Comparison of ENCODE assay signal across 21 cellular contexts in the genomic region with DNA sequence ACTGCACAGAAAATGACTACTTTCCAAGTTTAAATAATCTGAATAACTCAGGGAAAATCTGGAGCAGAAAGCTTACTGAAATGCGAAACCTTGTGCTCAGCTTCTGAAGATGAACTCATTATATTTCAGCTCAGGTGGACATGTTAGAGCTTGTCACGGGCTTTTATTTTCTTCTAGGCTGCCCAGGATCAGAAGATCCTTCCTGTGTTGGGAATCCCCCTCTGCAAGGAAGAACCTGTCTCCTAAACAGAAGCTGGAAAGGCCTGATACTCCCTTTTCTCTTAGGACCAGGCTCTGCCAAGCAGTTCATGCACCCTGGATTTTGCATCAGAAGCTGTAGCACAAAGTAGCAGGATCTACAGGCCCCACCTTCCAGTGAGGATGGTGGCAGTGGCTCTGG. TPM values are rescaled to one million over a fixed set of nuclear protein-coding genes. Genes with fewer than 3 reads are reported as not detected.
DNase-seq lines count a peak whose midpoint lies in the region; ATAC-seq and TF ChIP-seq lines count a peak whose summit lies in the region.
"Had no signal": no experiment of that assay in that cellular context is flagged by ENCODE, and none has a peak within 500 bp of the region (broad histone marks: within the 10 kb centered on the region; RNA-seq: fewer than 3 reads in every experiment).

No MANE protein-coding gene starts in this region.

- 86% methylated on average over 2 of the region's 2 CpGs for WGBS in right cardiac atrium
- 83 to 88% methylated on average over 2 of the region's 2 CpGs for WGBS in heart right ventricle, 2 donors

- no peaks in the 10 kb centered on the region for H3K36me3 Mint-ChIP-seq in HFFc6 (ENCODE audit: low read depth)
- H3K36me3 Mint-ChIP-seq: activated CD4-positive, alpha-beta memory T cell treated with anti-CD3 and anti-CD28 coated beads for 36 hours; activated naive CD4-positive, alpha-beta T cell treated with anti-CD3 and anti-CD28 coated beads, Interleukin-2, amount 10 ng/mL, durations not matched to agents 7 days and 5 days had no signal

- DNase-seq in right cardiac atrium (no peak), heart right ventricle (no peak), Panc1 (ENCODE audit: low read depth, low spot score) (no peak), HFFc6 (no peak)
- DNase-seq: activated CD4-positive, alpha-beta memory T cell treated with anti-CD3 and anti-CD28 coated beads for 36 hours; activated naive CD4-positive, alpha-beta T cell treated with anti-CD3 and anti-CD28 coated beads, Interleukin-2, amount 10 ng/mL, durations not matched to agents 7 days and 5 days; activated T-cell treated with anti-CD3 and anti-CD28 coated beads, Interleukin-2, amount 50 U/mL, for 1 hour; colonic mucosa; gastrocnemius medialis; left ventricle myocardium superior; NCI-H2081 treated with DMSO at 0.1 percent for 48 hours; SHP77; stimulated activated CD4-positive, alpha-beta T cell treated with anti-CD3 and anti-CD28 coated beads, Interleukin-1b, Interleukin-23, amount 100 ng/mL, for 48 hours; uterus; WERI-Rb-1 had no signal

- ATAC-seq in right cardiac atrium (no peak), heart right ventricle (no peak), Panc1 (no peak), GM18873 (IDR thresholded peaks at IDR 0.05; ENCODE audit: low FRiP score, unreplicated experiment) (no peak), GM21515 (IDR thresholded peaks at IDR 0.05; ENCODE audit: unreplicated experiment) (no peak), GM18909 (IDR thresholded peaks at IDR 0.05; ENCODE audit: poor library complexity, unreplicated experiment) (no peak)
- ATAC-seq: gastrocnemius medialis, left ventricle myocardium superior had no signal

- H3K9ac ChIP-seq in iPS-20b (ENCODE audit: low read depth, low read length): 0 out of 2 replicates have a peak overlapping the region, but pooled peaks have one; percentile 2

- no peak overlapping the region for H3K27ac Mint-ChIP-seq in HFFc6
- H3K27ac Mint-ChIP-seq: activated CD4-positive, alpha-beta memory T cell treated with anti-CD3 and anti-CD28 coated beads for 36 hours; activated naive CD4-positive, alpha-beta T cell treated with anti-CD3 and anti-CD28 coated beads, Interleukin-2, amount 10 ng/mL, durations not matched to agents 7 days and 5 days; stimulated activated naive CD8-positive, alpha-beta T cell treated with anti-CD3 and anti-CD28 coated beads, Interleukin-15, Interleukin-2, amounts not matched to agents 100 ng/mL and 50 ng/mL, for 24 hours; T-helper 1 cell treated with Interleukin-12 subunit alpha and Interleukin-12 subunit beta and Interleukin-4 antibody, amounts not matched to agents 30 μg/mL and 1 μg/mL, for 36 hours had no signal

- CTCF ChIA-PET in Panc1 (lab: Charles Lee): no interaction called here

- in situ Hi-C loops in Panc1 (cut with HindIII; ENCODE audit: low pct_unique_long_range_greater_than_20kb, low sequenced_read_pairs): no loop called here

- H3K4me3 Mint-ChIP-seq in HFFc6: no peak overlapping the region
- H3K4me3 Mint-ChIP-seq: activated CD4-positive, alpha-beta memory T cell treated with anti-CD3 and anti-CD28 coated beads for 36 hours; activated naive CD4-positive, alpha-beta T cell treated with anti-CD3 and anti-CD28 coated beads, Interleukin-2, amount 10 ng/mL, durations not matched to agents 7 days and 5 days; stimulated activated naive CD8-positive, alpha-beta T cell treated with anti-CD3 and anti-CD28 coated beads, Interleukin-15, Interleukin-2, amounts not matched to agents 100 ng/mL and 50 ng/mL, for 24 hours; T-helper 1 cell treated with Interleukin-12 subunit alpha and Interleukin-12 subunit beta and Interleukin-4 antibody, amounts not matched to agents 30 μg/mL and 1 μg/mL, for 36 hours had no signal

- peaks cover 34% of the 10 kb centered on the region for H3K4me1 Mint-ChIP-seq in HFFc6 (ENCODE audit: low read depth)

- no peaks in the 10 kb centered on the region for H3K27me3 ChIP-seq in right cardiac atrium (ENCODE audit: control insufficient read depth, insufficient read depth)
- no peaks in the 10 kb centered on the region for H3K27me3 ChIP-seq in heart right ventricle
- no peaks in the 10 kb centered on the region for H3K27me3 ChIP-seq in Panc1 (ENCODE audit: control insufficient read depth, insufficient read depth, low read length)
- no peaks in the 10 kb centered on the region for H3K27me3 ChIP-seq in iPS-20b (ENCODE audit: insufficient read depth, low read length)
- H3K27me3 ChIP-seq: colonic mucosa, gastrocnemius medialis, uterus had no signal

- no TSS peak for BruUV-seq in Panc1 (replicated peaks; lab: Mats Ljungman, UMichigan)

- peaks cover 8% of the 10 kb centered on the region; the same call in 1 of the 2 replicates for H3K27me3 Mint-ChIP-seq in HFFc6 (ENCODE audit: insufficient read depth)
- H3K27me3 Mint-ChIP-seq: stimulated activated naive CD8-positive, alpha-beta T cell treated with anti-CD3 and anti-CD28 coated beads, Interleukin-15, Interleukin-2, amounts not matched to agents 100 ng/mL and 50 ng/mL, for 24 hours had no signal

- H3K36me3 ChIP-seq in heart right ventricle (no peaks in the 10 kb centered on the region), Panc1 (ENCODE audit: control insufficient read depth, insufficient read depth, low read length) (no peaks in the 10 kb centered on the region), iPS-20b (ENCODE audit: insufficient read depth, low read depth, low read length) (no peaks in the 10 kb centered on the region)
- H3K36me3 ChIP-seq: colonic mucosa, gastrocnemius medialis, uterus, WERI-Rb-1 had no signal

- intact Hi-C loops in right cardiac atrium (cut with DNase I) (no loop called here), heart right ventricle (cut with DNase I) (no loop called here), Panc1 (cut with micrococcal nuclease; ENCODE audit: unreplicated experiment) (no loop called here)

- H3K27ac ChIP-seq in right cardiac atrium (ENCODE audit: low read length) (peak overlapping the region; percentile 58), heart right ventricle (peak overlapping the region in 5 of 10 donors; percentile 46 to 73 (median 68)), Panc1 (ENCODE audit: low read length) (peak overlapping the region; percentile 68), iPS-20b (ENCODE audit: low read length) (no peak overlapping the region)
- H3K27ac ChIP-seq: colonic mucosa, gastrocnemius medialis, uterus, WERI-Rb-1 had no signal

- no peaks in the 10 kb centered on the region for H3K9me3 ChIP-seq in right cardiac atrium (ENCODE audit: control insufficient read depth, low read length)
- H3K9me3 ChIP-seq in heart right ventricle: no peaks in the 10 kb centered on the region
- H3K9me3 ChIP-seq in Panc1 (ENCODE audit: control insufficient read depth, insufficient read depth, low read depth, low read length): no peaks in the 10 kb centered on the region
- no peaks in the 10 kb centered on the region for H3K9me3 ChIP-seq in iPS-20b (ENCODE audit: insufficient read depth, low read depth, low read length)
- H3K9me3 ChIP-seq: colonic mucosa, gastrocnemius medialis, uterus had no signal

- H3K4me3 ChIP-seq in right cardiac atrium (ENCODE audit: low read length): no peak overlapping the region
- no peak overlapping the region for H3K4me3 ChIP-seq in heart right ventricle
- no peak overlapping the region for H3K4me3 ChIP-seq in Panc1 (ENCODE audit: low read depth in 2 of 2, low read length in 2 of 2)
- no peak overlapping the region for H3K4me3 ChIP-seq in iPS-20b (ENCODE audit: low read length)
- H3K4me3 ChIP-seq: colonic mucosa, gastrocnemius medialis, uterus had no signal

- TF ChIP-seq CTCF in heart right ventricle (IDR thresholded peaks at IDR 0.05): no peak
- TF ChIP-seq CTCF in Panc1 (IDR thresholded peaks at IDR 0.05): no peak
- no peak for TF ChIP-seq CTCF in HFFc6 (IDR thresholded peaks at IDR 0.05)

- POLR2A ChIA-PET in Panc1 (lab: Charles Lee): no interaction called here

- no peaks in the 10 kb centered on the region for H3K9me3 Mint-ChIP-seq in HFFc6
- H3K9me3 Mint-ChIP-seq: activated CD4-positive, alpha-beta memory T cell treated with anti-CD3 and anti-CD28 coated beads for 36 hours; activated naive CD4-positive, alpha-beta T cell treated with anti-CD3 and anti-CD28 coated beads, Interleukin-2, amount 10 ng/mL, durations not matched to agents 7 days and 5 days; stimulated activated naive CD8-positive, alpha-beta T cell treated with anti-CD3 and anti-CD28 coated beads, Interleukin-15, Interleukin-2, amounts not matched to agents 100 ng/mL and 50 ng/mL, for 24 hours; T-helper 1 cell treated with Interleukin-12 subunit alpha and Interleukin-12 subunit beta and Interleukin-4 antibody, amounts not matched to agents 30 μg/mL and 1 μg/mL, for 36 hours had no signal

- H3K4me1 ChIP-seq in right cardiac atrium (ENCODE audit: control insufficient read depth, insufficient read depth, low read length): peaks cover 6% of the 10 kb centered on the region
- peaks cover 0 to 58% (median 11%) of the 10 kb centered on the region in 9 donors for H3K4me1 ChIP-seq in heart right ventricle
- H3K4me1 ChIP-seq in Panc1 (ENCODE audit: control insufficient read depth, insufficient read depth, low read length): peaks cover 50% of the 10 kb centered on the region
- H3K4me1 ChIP-seq in iPS-20b (ENCODE audit: insufficient read depth, low read length): peaks cover 52% of the 10 kb centered on the region
- H3K4me1 ChIP-seq: colonic mucosa, uterus had no signal

RNA-seq across cellular contexts. Expression of gene SLC2A12, which starts 5.1 kb away (rescaled TPM):
- 10 to 100 TPM; 10.9 to 20.3 (median 17.7) TPM for total RNA-seq in right cardiac atrium
- 10.3 TPM for polyA plus RNA-seq in right cardiac atrium
- 10 to 100 TPM in 9 of 10 donors, 1 to 10 TPM in 1; 9.6 to 49.1 (median 21.6) TPM for total RNA-seq in heart right ventricle
- polyA plus RNA-seq in heart right ventricle: 1 to 10 TPM; 3.7 to 5.1 TPM
- 12.3 TPM for total RNA-seq in Panc1 (2021; ENCODE audit: unreplicated experiment)
- polyA plus RNA-seq in Panc1 (2012; ENCODE audit: insufficient read length): 13.8 TPM
- under 1 TPM; 0.40 to 0.71 (median 0.63) TPM for total RNA-seq in HFFc6 (2021; fragmentation: NEBNext Ultra II Directional; extraction: Animal tissue kit (Norgen Biotek cat#: 25700))
